ENCODE assay signal across 21 cellular contexts in the genomic region with DNA sequence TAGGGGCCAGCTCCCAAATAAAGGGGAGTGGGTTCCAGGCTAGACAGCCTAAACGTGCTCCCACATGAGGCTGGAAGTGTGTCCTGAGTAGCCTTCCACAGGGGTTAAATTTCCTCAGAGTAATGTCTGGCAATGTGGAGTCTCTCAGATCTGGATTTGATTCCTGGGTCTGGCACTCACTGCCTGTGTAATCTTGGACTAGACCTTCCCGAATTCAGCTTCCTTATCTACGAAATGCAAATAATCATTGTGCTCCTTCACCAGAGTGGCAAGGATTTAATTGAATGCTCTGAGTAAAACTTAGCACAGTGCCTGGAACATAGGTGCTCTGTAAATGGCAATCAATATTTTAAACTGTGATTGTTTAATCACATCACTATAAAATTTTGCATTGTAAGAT.
DNase-seq lines count a peak whose midpoint lies in the region; ATAC-seq, FAIRE-seq and TF ChIP-seq lines count a peak whose summit lies in the region.
"Had no signal": no experiment of that assay in that cellular context is flagged by ENCODE, and none has a peak within 500 bp of the region (broad histone marks: within the 10 kb centered on the region; RNA-seq: fewer than 3 reads in every experiment).

No MANE protein-coding gene starts in this region.

- H3K4me2 ChIP-seq in A549 = no peak overlapping the region

- intact Hi-C loops in body of pancreas (cut with DNase I) = no loop called here
- intact Hi-C loops in left lung (cut with DNase I) = loop anchor here in 1 of 2 donors (10.0 kb wide), 1 partner anchor 725 kb away; no protein-coding TSS in a partner anchor
- intact Hi-C loops in pancreas (cut with DNase I) = no loop called here
- intact Hi-C loops in thyroid gland (cut with DNase I) = no loop called here

- H3K36me3 ChIP-seq in body of pancreas (replicated peaks in 1 of 2; ENCODE audit: insufficient read depth in 1 of 2, low read depth in 2 of 2) (no peaks in the 10 kb centered on the region), left lung (no peaks in the 10 kb centered on the region), pancreas (no peaks in the 10 kb centered on the region), thyroid gland (no peaks in the 10 kb centered on the region)

- TF ChIP-seq RAD21 in A549 (conservative IDR thresholded peaks at IDR 0.05 in 1 of 2, IDR thresholded peaks at IDR 0.05 in 1 of 2) = no peak

- 91% methylated on average over 3 of the region's 3 CpGs for WGBS in A549 (ENCODE audit: missing lambda C conversion rate)
- WGBS in body of pancreas, 2 donors = 18 to 23% methylated on average over 2 to 3 of the region's 3 CpGs
- WGBS in pancreas, 2 donors = 23 to 24% methylated on average over 3 of the region's 3 CpGs
- 69 to 72% methylated on average over 3 of the region's 3 CpGs for WGBS in thyroid gland, 2 donors

- CTCF ChIA-PET in A549 (lab: Yijun Ruan, JAX) = interaction anchor here (0.8 to 3.1 kb wide), 10 partner anchors 27 to 994 kb away, joined by 3 to 10 read pairs (median 4); a partner anchor contains a TSS

- H3K4me3 ChIP-seq in A549 = no peak overlapping the region
- no peak overlapping the region for H3K4me3 ChIP-seq in body of pancreas
- no peak overlapping the region for H3K4me3 ChIP-seq in left lung
- H3K4me3 ChIP-seq in pancreas = no peak overlapping the region
- H3K4me3 ChIP-seq in thyroid gland (replicated peaks in 1 of 3) = no peak overlapping the region
- H3K4me3 ChIP-seq: K562 had no signal

- H3K27ac ChIP-seq in A549 (peak overlapping the region in 1 of 2 experiments; percentile 59; a peak in 3 of 6 replicates), body of pancreas (peak overlapping the region in 3 of 4 donors; percentile 59 to 73 (median 69)), left lung (no peak overlapping the region), pancreas (peak overlapping the region in 1 of 4 donors; percentile 40), thyroid gland (no peak overlapping the region)
- H3K27ac ChIP-seq: 22Rv1 had no signal

- H3K9me3 ChIP-seq in A549 (no peaks in the 10 kb centered on the region), body of pancreas (no peaks in the 10 kb centered on the region), left lung (no peaks in the 10 kb centered on the region), pancreas (no peaks in the 10 kb centered on the region), thyroid gland (no peaks in the 10 kb centered on the region)

- TF ChIP-seq CTCF in A549 (IDR thresholded peaks at IDR 0.05) (no peak), body of pancreas (IDR thresholded peaks at IDR 0.05) (no peak), left lung (IDR thresholded peaks at IDR 0.05) (no peak), pancreas (IDR thresholded peaks at IDR 0.05) (no peak), thyroid gland (IDR thresholded peaks at IDR 0.05) (no peak)

- peak; percentile 32 for FAIRE-seq in A549 (lab: Jason Lieb, UNC)
- no peak for FAIRE-seq in pancreas (lab: Jason Lieb, UNC)
- FAIRE-seq: D721Med, GM19239, HTR-8/SVneo, K562, RCC 7860 had no signal

- TF ChIP-seq EP300 in A549 (IDR thresholded peaks at IDR 0.05) = no peak

- no peak for DNase-seq in A549 (ENCODE audit: low read depth in 1 of 2, low spot score in 1 of 2)
- peak in 1 of 4 donors; percentile 20 for DNase-seq in body of pancreas
- no peak for DNase-seq in left lung
- DNase-seq in pancreas = no peak
- no peak for DNase-seq in Kasumi-1 (lab: John Stamatoyannopoulos, UW)
- no peak for DNase-seq in thyroid gland
- DNase-seq in activated CD4-positive, alpha-beta T cell treated with anti-CD3 and anti-CD28 coated beads, Interleukin-2, amount 50 U/mL, for 1 hour = no peak
- DNase-seq: ACHN, H7, NCI-H1105, NCI-H1436 treated with DMSO at 0.1 percent for 48 hours, NCI-H187 treated with DMSO at 0.1 percent for 48 hours, NCI-H2171 treated with DMSO at 0.1 percent for 48 hours, NCI-H345, NCI-H510A treated with DMSO at 0.1 percent for 48 hours had no signal

- TF ChIP-seq POLR2A in A549 (IDR thresholded peaks at IDR 0.05; ENCODE audit: low read length) (no peak), body of pancreas (IDR thresholded peaks at IDR 0.05) (no peak), thyroid gland (IDR thresholded peaks at IDR 0.05) (no peak)

- peaks cover 41% of the 10 kb centered on the region for H3K4me1 ChIP-seq in A549
- peaks cover 57% of the 10 kb centered on the region for H3K4me1 ChIP-seq in body of pancreas
- peaks cover 0 to 27% of the 10 kb centered on the region in 2 donors for H3K4me1 ChIP-seq in left lung
- H3K4me1 ChIP-seq in pancreas = peaks cover 12 to 40% (median 26%) of the 10 kb centered on the region in 3 donors
- H3K4me1 ChIP-seq in thyroid gland = no peaks in the 10 kb centered on the region

- POLR2A ChIA-PET in A549 (lab: Yijun Ruan, JAX) = no interaction called here

- ATAC-seq in A549 = no peak
- peak; percentile 43 for ATAC-seq in body of pancreas
- ATAC-seq in left lung = peak; percentile 29
- ATAC-seq in pancreas = peak; percentile 35 to 58 (median 54)
- ATAC-seq: K562 had no signal

- H3K27me3 ChIP-seq in body of pancreas = no peaks in the 10 kb centered on the region
- no peaks in the 10 kb centered on the region for H3K27me3 ChIP-seq in left lung
- no peaks in the 10 kb centered on the region for H3K27me3 ChIP-seq in pancreas
- no peaks in the 10 kb centered on the region for H3K27me3 ChIP-seq in thyroid gland

TF ChIP-seq in A549, 52 proteins besides CTCF, POLR2A, EP300 and RAD21:
- TF ChIP-seq JUNB (IDR thresholded peaks at IDR 0.05) = no peak
- TF ChIP-seq KDM1A (IDR thresholded peaks at IDR 0.05; ENCODE audit: low read depth) = no peak
- TF ChIP-seq FOSB (CRISPR knock-in tag; IDR thresholded peaks at IDR 0.05) = no peak

Comparison
In these comparisons a context has a peak if more than half of its experiments do, and no peak if none do; other contexts are left out.
1. ATAC-seq: peak in body of pancreas (single experiment), left lung (single experiment) and pancreas (4 of 4); none in A549 (0 of 2).
2. H3K27ac ChIP-seq: peak in body of pancreas (3 of 4); none in left lung (0 of 2) and thyroid gland (0 of 3).